Comparison of ENCODE assay signal across 1 cellular context in the genomic region with DNA sequence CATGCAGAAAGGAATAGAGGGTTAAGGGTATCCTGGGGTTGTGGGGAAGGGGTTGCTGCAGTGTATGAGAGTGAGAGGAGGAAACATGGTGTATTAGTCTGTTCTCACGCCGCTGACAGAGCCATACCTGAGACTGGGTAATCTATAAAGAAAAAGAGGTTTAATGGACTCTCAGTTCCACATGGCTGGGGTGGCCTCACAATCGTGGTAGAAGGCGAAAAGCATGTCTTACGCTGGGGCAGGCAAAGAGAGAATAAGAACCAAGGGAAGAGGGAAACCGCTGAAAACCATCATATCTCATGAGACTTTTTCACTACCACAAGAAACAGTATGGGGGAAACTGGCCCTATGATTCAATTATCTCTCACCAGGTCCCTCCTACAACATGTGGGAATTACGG.
TF ChIP-seq lines count a peak whose summit lies in the region.

No MANE protein-coding gene starts in this region.

TF ChIP-seq in WTC11, 78 proteins besides CTCF, POLR2A, EP300 and RAD21 (continued from another document):
- TF ChIP-seq, protein P1, sequence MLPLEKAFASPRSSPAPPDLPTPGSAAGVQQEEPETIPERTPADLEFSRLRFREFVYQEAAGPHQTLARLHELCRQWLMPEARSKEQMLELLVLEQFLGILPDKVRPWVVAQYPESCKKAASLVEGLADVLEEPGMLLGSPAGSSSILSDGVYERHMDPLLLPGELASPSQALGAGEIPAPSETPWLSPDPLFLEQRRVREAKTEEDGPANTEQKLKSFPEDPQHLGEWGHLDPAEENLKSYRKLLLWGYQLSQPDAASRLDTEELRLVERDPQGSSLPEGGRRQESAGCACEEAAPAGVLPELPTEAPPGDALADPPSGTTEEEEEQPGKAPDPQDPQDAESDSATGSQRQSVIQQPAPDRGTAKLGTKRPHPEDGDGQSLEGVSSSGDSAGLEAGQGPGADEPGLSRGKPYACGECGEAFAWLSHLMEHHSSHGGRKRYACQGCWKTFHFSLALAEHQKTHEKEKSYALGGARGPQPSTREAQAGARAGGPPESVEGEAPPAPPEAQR (CRISPR knock-in tag; IDR thresholded peaks at IDR 0.05) = no peak
- TF ChIP-seq, protein P2, sequence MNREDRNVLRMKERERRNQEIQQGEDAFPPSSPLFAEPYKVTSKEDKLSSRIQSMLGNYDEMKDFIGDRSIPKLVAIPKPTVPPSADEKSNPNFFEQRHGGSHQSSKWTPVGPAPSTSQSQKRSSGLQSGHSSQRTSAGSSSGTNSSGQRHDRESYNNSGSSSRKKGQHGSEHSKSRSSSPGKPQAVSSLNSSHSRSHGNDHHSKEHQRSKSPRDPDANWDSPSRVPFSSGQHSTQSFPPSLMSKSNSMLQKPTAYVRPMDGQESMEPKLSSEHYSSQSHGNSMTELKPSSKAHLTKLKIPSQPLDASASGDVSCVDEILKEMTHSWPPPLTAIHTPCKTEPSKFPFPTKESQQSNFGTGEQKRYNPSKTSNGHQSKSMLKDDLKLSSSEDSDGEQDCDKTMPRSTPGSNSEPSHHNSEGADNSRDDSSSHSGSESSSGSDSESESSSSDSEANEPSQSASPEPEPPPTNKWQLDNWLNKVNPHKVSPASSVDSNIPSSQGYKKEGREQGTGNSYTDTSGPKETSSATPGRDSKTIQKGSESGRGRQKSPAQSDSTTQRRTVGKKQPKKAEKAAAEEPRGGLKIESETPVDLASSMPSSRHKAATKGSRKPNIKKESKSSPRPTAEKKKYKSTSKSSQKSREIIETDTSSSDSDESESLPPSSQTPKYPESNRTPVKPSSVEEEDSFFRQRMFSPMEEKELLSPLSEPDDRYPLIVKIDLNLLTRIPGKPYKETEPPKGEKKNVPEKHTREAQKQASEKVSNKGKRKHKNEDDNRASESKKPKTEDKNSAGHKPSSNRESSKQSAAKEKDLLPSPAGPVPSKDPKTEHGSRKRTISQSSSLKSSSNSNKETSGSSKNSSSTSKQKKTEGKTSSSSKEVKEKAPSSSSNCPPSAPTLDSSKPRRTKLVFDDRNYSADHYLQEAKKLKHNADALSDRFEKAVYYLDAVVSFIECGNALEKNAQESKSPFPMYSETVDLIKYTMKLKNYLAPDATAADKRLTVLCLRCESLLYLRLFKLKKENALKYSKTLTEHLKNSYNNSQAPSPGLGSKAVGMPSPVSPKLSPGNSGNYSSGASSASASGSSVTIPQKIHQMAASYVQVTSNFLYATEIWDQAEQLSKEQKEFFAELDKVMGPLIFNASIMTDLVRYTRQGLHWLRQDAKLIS (CRISPR knock-in tag; IDR thresholded peaks at IDR 0.05; ENCODE audit: borderline replicate concordance) = no peak
- TF ChIP-seq, protein P3, sequence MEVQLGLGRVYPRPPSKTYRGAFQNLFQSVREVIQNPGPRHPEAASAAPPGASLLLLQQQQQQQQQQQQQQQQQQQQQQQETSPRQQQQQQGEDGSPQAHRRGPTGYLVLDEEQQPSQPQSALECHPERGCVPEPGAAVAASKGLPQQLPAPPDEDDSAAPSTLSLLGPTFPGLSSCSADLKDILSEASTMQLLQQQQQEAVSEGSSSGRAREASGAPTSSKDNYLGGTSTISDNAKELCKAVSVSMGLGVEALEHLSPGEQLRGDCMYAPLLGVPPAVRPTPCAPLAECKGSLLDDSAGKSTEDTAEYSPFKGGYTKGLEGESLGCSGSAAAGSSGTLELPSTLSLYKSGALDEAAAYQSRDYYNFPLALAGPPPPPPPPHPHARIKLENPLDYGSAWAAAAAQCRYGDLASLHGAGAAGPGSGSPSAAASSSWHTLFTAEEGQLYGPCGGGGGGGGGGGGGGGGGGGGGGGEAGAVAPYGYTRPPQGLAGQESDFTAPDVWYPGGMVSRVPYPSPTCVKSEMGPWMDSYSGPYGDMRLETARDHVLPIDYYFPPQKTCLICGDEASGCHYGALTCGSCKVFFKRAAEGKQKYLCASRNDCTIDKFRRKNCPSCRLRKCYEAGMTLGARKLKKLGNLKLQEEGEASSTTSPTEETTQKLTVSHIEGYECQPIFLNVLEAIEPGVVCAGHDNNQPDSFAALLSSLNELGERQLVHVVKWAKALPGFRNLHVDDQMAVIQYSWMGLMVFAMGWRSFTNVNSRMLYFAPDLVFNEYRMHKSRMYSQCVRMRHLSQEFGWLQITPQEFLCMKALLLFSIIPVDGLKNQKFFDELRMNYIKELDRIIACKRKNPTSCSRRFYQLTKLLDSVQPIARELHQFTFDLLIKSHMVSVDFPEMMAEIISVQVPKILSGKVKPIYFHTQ (CRISPR knock-in tag; IDR thresholded peaks at IDR 0.05) = no peak
- TF ChIP-seq, protein P4, sequence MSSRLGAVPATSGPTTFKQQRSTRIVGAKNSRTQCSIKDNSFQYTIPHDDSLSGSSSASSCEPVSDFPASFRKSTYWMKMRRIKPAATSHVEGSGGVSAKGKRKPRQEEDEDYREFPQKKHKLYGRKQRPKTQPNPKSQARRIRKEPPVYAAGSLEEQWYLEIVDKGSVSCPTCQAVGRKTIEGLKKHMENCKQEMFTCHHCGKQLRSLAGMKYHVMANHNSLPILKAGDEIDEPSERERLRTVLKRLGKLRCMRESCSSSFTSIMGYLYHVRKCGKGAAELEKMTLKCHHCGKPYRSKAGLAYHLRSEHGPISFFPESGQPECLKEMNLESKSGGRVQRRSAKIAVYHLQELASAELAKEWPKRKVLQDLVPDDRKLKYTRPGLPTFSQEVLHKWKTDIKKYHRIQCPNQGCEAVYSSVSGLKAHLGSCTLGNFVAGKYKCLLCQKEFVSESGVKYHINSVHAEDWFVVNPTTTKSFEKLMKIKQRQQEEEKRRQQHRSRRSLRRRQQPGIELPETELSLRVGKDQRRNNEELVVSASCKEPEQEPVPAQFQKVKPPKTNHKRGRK (CRISPR knock-in tag; IDR thresholded peaks at IDR 0.05; ENCODE audit: borderline replicate concordance) = no peak
